ENCODE assay signal across 1 cellular context in the genomic region with DNA sequence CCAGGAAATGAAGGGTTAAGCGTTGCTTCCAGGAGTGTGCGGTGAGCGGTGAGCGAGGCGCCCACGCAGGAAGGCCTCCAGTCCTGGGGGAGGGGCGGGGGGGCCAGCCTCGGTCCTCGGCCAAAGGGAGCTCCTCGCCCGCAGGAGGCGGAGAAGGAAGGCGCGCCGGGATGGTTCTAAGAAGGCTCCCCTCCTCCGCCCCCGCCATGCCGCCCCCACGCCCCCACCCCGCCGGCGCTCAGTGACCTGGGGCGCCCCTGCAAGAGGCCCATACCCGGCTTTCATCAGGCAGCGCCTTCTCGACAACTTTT.
TF ChIP-seq lines count a peak whose summit lies in the region.

No MANE protein-coding gene starts in this region.

TF ChIP-seq in H1, 55 proteins besides CTCF, POLR2A, EP300 and RAD21:
- no peak for TF ChIP-seq EGR1 (IDR thresholded peaks at IDR 0.05; ENCODE audit: borderline replicate concordance, low read depth, low read length)
- no peak for TF ChIP-seq TCF12 (IDR thresholded peaks at IDR 0.05; ENCODE audit: low read depth, low read length)
- no peak for TF ChIP-seq SIRT6 (IDR thresholded peaks at IDR 0.05; ENCODE audit: low read length)
- no peak for TF ChIP-seq FOSL1 (IDR thresholded peaks at IDR 0.05; ENCODE audit: insufficient read depth, low read depth, low read length)
- TF ChIP-seq ZNF274 (IDR thresholded peaks at IDR 0.05; ENCODE audit: borderline replicate concordance, extremely low read depth, low read length): no peak
- no peak for TF ChIP-seq SIN3A (conservative IDR thresholded peaks at IDR 0.05 in 1 of 2, IDR thresholded peaks at IDR 0.05 in 1 of 2; ENCODE audit: low read depth in 1 of 2, low read length in 2 of 2)
- no peak for TF ChIP-seq TAF7 (optimal IDR thresholded peaks at IDR 0.05; ENCODE audit: borderline replicate concordance, low read depth, low read length)
- TF ChIP-seq NRF1 (IDR thresholded peaks at IDR 0.05; ENCODE audit: low read depth, low read length): no peak
- no peak for TF ChIP-seq RNF2 (IDR thresholded peaks at IDR 0.05; ENCODE audit: borderline replicate concordance, low read depth, low read length, missing control alignments, poor library complexity, severe bottlenecking)
- TF ChIP-seq HDAC2 (IDR thresholded peaks at IDR 0.05; ENCODE audit: borderline replicate concordance in 1 of 2, low read depth in 2 of 2, low read length in 2 of 2): no peak
- no peak for TF ChIP-seq SP1 (IDR thresholded peaks at IDR 0.05; ENCODE audit: low read depth, low read length)
- no peak for TF ChIP-seq CBX8 (IDR thresholded peaks at IDR 0.05; ENCODE audit: borderline replicate concordance, low read depth, low read length)
- no peak for TF ChIP-seq POU5F1 (IDR thresholded peaks at IDR 0.05; ENCODE audit: low read depth, low read length)
- TF ChIP-seq, protein P1, sequence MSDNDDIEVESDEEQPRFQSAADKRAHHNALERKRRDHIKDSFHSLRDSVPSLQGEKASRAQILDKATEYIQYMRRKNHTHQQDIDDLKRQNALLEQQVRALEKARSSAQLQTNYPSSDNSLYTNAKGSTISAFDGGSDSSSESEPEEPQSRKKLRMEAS (IDR thresholded peaks at IDR 0.05): no peak
- TF ChIP-seq SRF (IDR thresholded peaks at IDR 0.05; ENCODE audit: low read depth, low read length): no peak
- no peak for TF ChIP-seq BCL11A (IDR thresholded peaks at IDR 0.05; ENCODE audit: low read depth in 2 of 2, low read length in 2 of 2)
- no peak for TF ChIP-seq POLR2AphosphoS5 (IDR thresholded peaks at IDR 0.05; ENCODE audit: low read depth, low read length)
- no peak for TF ChIP-seq EZH2 (IDR thresholded peaks at IDR 0.05; ENCODE audit: low read depth, low read length, severe bottlenecking)
